ENCODE assay signal across 18 cellular contexts in the genomic region with DNA sequence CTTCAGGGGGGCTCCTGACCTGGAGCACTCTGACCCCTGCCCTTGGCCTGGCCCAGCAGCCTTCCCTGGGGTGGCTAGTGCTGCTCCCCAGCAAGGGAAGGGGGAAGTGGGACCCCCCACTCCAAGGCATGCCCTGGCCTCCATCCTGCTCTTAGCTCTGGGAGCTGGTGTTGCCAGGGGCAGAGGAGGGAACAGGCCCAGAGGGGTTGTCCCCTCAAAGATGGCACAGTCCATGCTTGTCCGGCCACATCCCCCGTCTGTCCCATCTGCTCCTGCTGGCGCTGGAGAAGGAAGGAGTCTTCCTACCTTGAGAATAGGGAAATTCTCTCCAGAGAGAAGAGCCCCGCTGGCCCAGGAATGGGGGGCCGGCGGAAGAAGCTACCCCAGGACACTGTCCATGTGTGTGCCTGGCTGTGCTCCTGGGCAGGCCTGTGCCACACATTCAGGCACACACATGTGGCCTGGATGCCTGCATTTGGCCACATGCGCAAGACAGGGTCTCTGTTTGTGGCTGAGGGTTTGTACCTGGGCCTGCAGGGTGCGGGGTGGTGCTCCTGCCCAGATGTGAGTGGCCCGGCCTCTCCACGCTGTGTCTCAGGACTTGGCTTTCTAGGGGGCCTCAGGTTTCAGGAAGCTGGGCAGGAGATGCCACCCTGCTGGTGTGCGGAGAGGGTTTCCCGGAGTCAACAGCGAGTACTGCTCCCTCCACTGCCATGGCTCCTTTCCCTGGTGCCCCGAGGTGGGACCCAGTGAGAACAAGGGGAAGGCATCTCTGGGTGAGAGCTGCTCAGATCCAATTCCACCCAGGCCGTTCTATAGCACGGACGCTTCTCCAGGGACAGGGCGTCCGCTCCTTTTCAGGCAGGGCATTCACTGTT.
"Had no signal": no experiment of that assay in that cellular context is flagged by ENCODE, and none has a peak within 500 bp of the region (broad histone marks: within the 10 kb centered on the region; RNA-seq: fewer than 3 reads in every experiment).

No MANE protein-coding gene starts in this region.

- H3K36me3 ChIP-seq: cardiac muscle cell, left lung, thoracic aorta had no signal

- ATAC-seq: body of pancreas, left lung, sciatic nerve had no signal

- H3K4me3 ChIP-seq: body of pancreas, cardiac muscle cell, left lung, SK-N-MC, smooth muscle cell, thoracic aorta had no signal

- H3K27ac ChIP-seq: body of pancreas, cardiac muscle cell, left lung, parathyroid adenoma, SK-N-MC, thoracic aorta, VCaP had no signal

- H3K27me3 ChIP-seq: body of pancreas, cardiac muscle cell, left lung had no signal

- H3K9me3 ChIP-seq: body of pancreas, left lung, thoracic aorta had no signal

- H3K4me1 ChIP-seq: body of pancreas, left lung, parathyroid adenoma had no signal

- DNase-seq: activated CD4-positive, CD25-positive, alpha-beta regulatory T cell treated with anti-CD3 and anti-CD28 coated beads, Interleukin-2, amount 50 U/mL, for 72 hours; activated naive CD4-positive, alpha-beta T cell; activated T-cell treated with anti-CD3 and anti-CD28 coated beads, Interleukin-2, amount 50 U/mL, for 1 hour; body of pancreas; effector CD4-positive, alpha-beta T cell; erythroblast; foreskin fibroblast; midbrain; stimulated activated CD4-positive, alpha-beta T cell treated with anti-CD3 and anti-CD28 coated beads, Interleukin-4, amount 100 ng/mL, for 1 hour; stimulated activated naive CD4-positive, alpha-beta T cell had no signal
